In the genomic region with DNA sequence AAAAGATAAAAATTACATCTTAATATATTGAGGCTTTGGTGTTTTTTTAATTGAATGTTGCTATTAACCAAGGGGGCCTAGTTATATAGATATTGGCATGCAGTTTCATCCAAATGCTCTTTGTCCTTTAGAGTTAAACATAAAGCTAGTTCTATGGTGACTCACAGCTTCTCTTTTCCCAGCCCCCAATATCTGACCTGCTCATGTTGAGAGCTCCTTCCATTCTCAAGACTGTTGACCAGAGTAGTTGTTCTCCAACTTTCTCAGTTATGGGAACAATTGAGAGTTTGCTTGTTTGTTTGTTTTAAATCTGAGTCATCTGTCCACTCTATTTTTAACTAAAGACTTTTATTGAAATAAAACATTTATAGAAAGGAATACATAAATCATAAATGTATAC, we compare ENCODE assay signal across 23 cellular contexts. TPM values are rescaled to one million over a fixed set of nuclear protein-coding genes. Genes with fewer than 3 reads are reported as not detected.
DNase-seq lines count a peak whose midpoint lies in the region; ATAC-seq and TF ChIP-seq lines count a peak whose summit lies in the region.
"Had no signal": no experiment of that assay in that cellular context is flagged by ENCODE, and none has a peak within 500 bp of the region (broad histone marks: within the 10 kb centered on the region; RNA-seq: fewer than 3 reads in every experiment).

No MANE protein-coding gene starts in this region.

- no peak overlapping the region for H3K4me2 ChIP-seq in IMR-90 (ENCODE audit: low read depth, low read length)
- no peak overlapping the region for H3K4me2 ChIP-seq in H9 (ENCODE audit: insufficient read depth, insufficient read length, low read length)

- H3K18ac ChIP-seq in IMR-90 (ENCODE audit: low read depth, low read length) (no peak overlapping the region), H9 (ENCODE audit: insufficient read length, low read depth, low read length) (no peak overlapping the region)

- H3K4me1 Mint-ChIP-seq in effector memory CD8-positive, alpha-beta T cell (ENCODE audit: low read depth in 2 of 2) = no peaks in the 10 kb centered on the region
- peaks cover 0 to 2% of the 10 kb centered on the region in 2 experiments; a peak in 1 of 4 replicates for H3K4me1 Mint-ChIP-seq in H9
- H3K4me1 Mint-ChIP-seq: activated naive CD8-positive, alpha-beta T cell treated with anti-CD3 and anti-CD28 coated beads for 36 hours; activated T-helper 17 cell treated with anti-CD3 and anti-CD28 coated beads, Interleukin-2, amount 50 U/mL, for 72 hours; stimulated activated naive CD8-positive, alpha-beta T cell treated with anti-CD3 and anti-CD28 coated beads, Interleukin-15, amount 100 ng/mL, for 72 hours had no signal

- H3K27ac Mint-ChIP-seq in effector memory CD8-positive, alpha-beta T cell = no peak overlapping the region
- no peak overlapping the region for H3K27ac Mint-ChIP-seq in H9
- H3K27ac Mint-ChIP-seq: activated naive CD8-positive, alpha-beta T cell treated with anti-CD3 and anti-CD28 coated beads for 36 hours; activated T-helper 17 cell treated with anti-CD3 and anti-CD28 coated beads, Interleukin-2, amount 50 U/mL, for 72 hours; progenitor cell of endocrine pancreas; stimulated activated naive CD8-positive, alpha-beta T cell treated with anti-CD3 and anti-CD28 coated beads, Interleukin-15, amount 100 ng/mL, for 72 hours; WTC11 had no signal

- H3K79me1 ChIP-seq in IMR-90 (ENCODE audit: low read depth in 1 of 2, low read length in 2 of 2) (no peaks in the 10 kb centered on the region), H9 (ENCODE audit: insufficient read depth, low read depth, low read length, poor library complexity, severe bottlenecking) (no peaks in the 10 kb centered on the region)

- ATAC-seq in IMR-90 (ENCODE audit: low read depth) = no peak
- no peak for ATAC-seq in effector memory CD8-positive, alpha-beta T cell (replicated peaks)
- ATAC-seq: activated T-helper 17 cell treated with anti-CD3 and anti-CD28 coated beads, Interleukin-2, amount 50 U/mL, for 72 hours; stimulated activated naive CD8-positive, alpha-beta T cell treated with anti-CD3 and anti-CD28 coated beads, Interleukin-15, amount 100 ng/mL, for 72 hours; WTC11 had no signal

- TF ChIP-seq RAD21 in IMR-90 (IDR thresholded peaks at IDR 0.05; ENCODE audit: low read length) = no peak

- H3K9ac ChIP-seq in IMR-90 (ENCODE audit: low read depth, low read length) (no peak overlapping the region), H9 (ENCODE audit: extremely low read depth, insufficient read length, low read length) (no peak overlapping the region)

- no peak overlapping the region for H3K4me3 Mint-ChIP-seq in effector memory CD8-positive, alpha-beta T cell
- no peak overlapping the region for H3K4me3 Mint-ChIP-seq in H9
- H3K4me3 Mint-ChIP-seq: activated naive CD8-positive, alpha-beta T cell treated with anti-CD3 and anti-CD28 coated beads for 36 hours; activated T-helper 17 cell treated with anti-CD3 and anti-CD28 coated beads, Interleukin-2, amount 50 U/mL, for 72 hours; stimulated activated naive CD8-positive, alpha-beta T cell treated with anti-CD3 and anti-CD28 coated beads, Interleukin-15, amount 100 ng/mL, for 72 hours; WTC11 had no signal

- no peak overlapping the region for H3T11ph ChIP-seq in H9 (ENCODE audit: low read length)

- no peaks in the 10 kb centered on the region for H3K9me3 ChIP-seq in IMR-90 (ENCODE audit: control insufficient read depth, insufficient read depth, low read length)
- no peaks in the 10 kb centered on the region for H3K9me3 ChIP-seq in H9 (ENCODE audit: control insufficient read depth, low read depth, low read length)
- H3K9me3 ChIP-seq: sigmoid colon, tibial artery had no signal

- intact Hi-C loops in IMR-90 (cut with micrococcal nuclease) = no loop called here

- no peak overlapping the region for H3K23ac ChIP-seq in IMR-90 (ENCODE audit: low read depth, low read length)
- no peak overlapping the region for H3K23ac ChIP-seq in H9 (ENCODE audit: insufficient read length, low read depth, low read length)

- H3K14ac ChIP-seq in IMR-90 (replicated peaks; ENCODE audit: low read depth, low read length) = no peak overlapping the region
- no peak overlapping the region for H3K14ac ChIP-seq in H9 (ENCODE audit: insufficient read depth, low read length)

- peaks cover 0 to 1% of the 10 kb centered on the region in 2 donors for H3K9me3 Mint-ChIP-seq in effector memory CD8-positive, alpha-beta T cell
- H3K9me3 Mint-ChIP-seq in H9 = peaks cover 8 to 13% of the 10 kb centered on the region in 2 experiments
- H3K9me3 Mint-ChIP-seq: activated naive CD8-positive, alpha-beta T cell treated with anti-CD3 and anti-CD28 coated beads for 36 hours; activated T-helper 17 cell treated with anti-CD3 and anti-CD28 coated beads, Interleukin-2, amount 50 U/mL, for 72 hours had no signal

- H2AK9ac ChIP-seq in IMR-90 (replicated peaks; ENCODE audit: low read depth, low read length, poor library complexity) = no peak overlapping the region

- CTCF ChIA-PET in IMR-90 (lab: Yijun Ruan, JAX) = no interaction called here

- H4K8ac ChIP-seq in IMR-90 (ENCODE audit: low read depth in 2 of 2, low read length in 2 of 2) (no peak overlapping the region), H9 (replicated peaks; ENCODE audit: insufficient read length, low read depth, low read length) (no peak overlapping the region)

- no peak overlapping the region for H3K56ac ChIP-seq in IMR-90 (ENCODE audit: extremely low read depth, insufficient read depth, low read length)
- H3K56ac ChIP-seq in H9 (ENCODE audit: insufficient read length, low read depth, low read length) = no peak overlapping the region

- TF ChIP-seq POLR2A in IMR-90 (IDR thresholded peaks at IDR 0.05; ENCODE audit: low read depth, low read length) = no peak

- no peak overlapping the region for H2BK5ac ChIP-seq in IMR-90 (ENCODE audit: low read depth, low read length, poor library complexity, severe bottlenecking)
- no peak overlapping the region for H2BK5ac ChIP-seq in H9 (ENCODE audit: insufficient read length, low read length)

- no peaks in the 10 kb centered on the region for H4K20me1 ChIP-seq in IMR-90 (ENCODE audit: insufficient read depth, low read length)
- H4K20me1 ChIP-seq in H9 (ENCODE audit: control insufficient read depth, insufficient read depth, insufficient read length) = no peaks in the 10 kb centered on the region

- H4K5ac ChIP-seq in IMR-90 (ENCODE audit: low read depth, low read length) (no peak overlapping the region), H9 (ENCODE audit: insufficient read length, low read depth, low read length) (no peak overlapping the region)

- H3K36me3 Mint-ChIP-seq in effector memory CD8-positive, alpha-beta T cell (ENCODE audit: insufficient read depth) = no peaks in the 10 kb centered on the region
- peaks cover 4 to 17% (median 6%) of the 10 kb centered on the region in 3 experiments for H3K36me3 Mint-ChIP-seq in H9 (ENCODE audit: insufficient read depth in 1 of 3, low read depth in 3 of 3)
- H3K36me3 Mint-ChIP-seq: activated naive CD8-positive, alpha-beta T cell treated with anti-CD3 and anti-CD28 coated beads for 36 hours had no signal

- no peak overlapping the region for H2BK20ac ChIP-seq in IMR-90 (ENCODE audit: low read depth, low read length)
- no peak overlapping the region for H2BK20ac ChIP-seq in H9 (ENCODE audit: low read depth, low read length, poor library complexity, severe bottlenecking)

- H2AK5ac ChIP-seq in IMR-90 (ENCODE audit: low read depth, low read length) = no peak overlapping the region
- H2AK5ac ChIP-seq in H9 (ENCODE audit: insufficient read length, low read length) = no peak overlapping the region

- no peaks in the 10 kb centered on the region for H3K9me1 ChIP-seq in IMR-90 (ENCODE audit: insufficient read depth, low read length)

- no peak overlapping the region for H3K4me3 ChIP-seq in IMR-90 (ENCODE audit: insufficient read depth, low read depth, low read length)
- no peak overlapping the region for H3K4me3 ChIP-seq in brain microvascular endothelial cell (ENCODE audit: low read depth, low read length)
- H3K4me3 ChIP-seq: sigmoid colon, tibial artery had no signal

- in situ Hi-C loops in IMR-90 (cut with MboI; ENCODE audit: low sequenced_read_pairs) (no loop called here), brain microvascular endothelial cell (cut with HindIII; ENCODE audit: low pct_ligation_motif_present, low sequenced_read_pairs) (no loop called here)

- POLR2A ChIA-PET in IMR-90 (lab: Charles Lee; ENCODE audit: unreplicated experiment) = no interaction called here

- no peaks in the 10 kb centered on the region for H3K27me3 Mint-ChIP-seq in effector memory CD8-positive, alpha-beta T cell
- peaks cover 2% of the 10 kb centered on the region; the same call in 1 of the 2 replicates for H3K27me3 Mint-ChIP-seq in H9 (ENCODE audit: low read depth)
- H3K27me3 Mint-ChIP-seq: activated naive CD8-positive, alpha-beta T cell treated with anti-CD3 and anti-CD28 coated beads for 36 hours; activated T-helper 17 cell treated with anti-CD3 and anti-CD28 coated beads, Interleukin-2, amount 50 U/mL, for 72 hours; progenitor cell of endocrine pancreas had no signal

- H3K36me3 ChIP-seq in IMR-90 (ENCODE audit: control insufficient read depth, insufficient read depth, low read length) (no peaks in the 10 kb centered on the region), brain microvascular endothelial cell (replicated peaks) (no peaks in the 10 kb centered on the region)
- H3K36me3 ChIP-seq: sigmoid colon, tibial artery had no signal

- no TSS peak for BruUV-seq in IMR-90 (replicated peaks; lab: Mats Ljungman, UMichigan)

- H3K27me3 ChIP-seq in IMR-90 (ENCODE audit: control insufficient read depth, insufficient read depth, low read length) (no peaks in the 10 kb centered on the region), brain microvascular endothelial cell (replicated peaks) (no peaks in the 10 kb centered on the region), H9 (ENCODE audit: insufficient read depth, low read length) (no peaks in the 10 kb centered on the region)
- H3K27me3 ChIP-seq: sigmoid colon, tibial artery had no signal

- dilution Hi-C loops in IMR-90 (cut with HindIII; ENCODE audit: low sequenced_read_pairs, unreplicated experiment) = no loop called here

- no peak overlapping the region for H2BK120ac ChIP-seq in IMR-90 (ENCODE audit: low read depth, low read length)
- no peak overlapping the region for H2BK120ac ChIP-seq in H9 (ENCODE audit: low read depth, low read length, poor library complexity, severe bottlenecking)

- no peak overlapping the region for H3K4ac ChIP-seq in IMR-90 (ENCODE audit: low read depth, low read length)
- no peak overlapping the region for H3K4ac ChIP-seq in H9 (ENCODE audit: low read depth, low read length)

- no peak overlapping the region for H2BK12ac ChIP-seq in H9 (ENCODE audit: insufficient read length, low read depth, low read length)

- DNase-seq in A172 (ENCODE audit: low spot score) (peak; percentile 29), IMR-90 (peak; percentile 16), brain microvascular endothelial cell (peak; percentile 51), iris pigment epithelial cell (ENCODE audit: low read depth) (peak; percentile 65), medulla oblongata (ENCODE audit: extremely low spot score) (no peak), H9 (no peak)
- no peak for DNase-seq in effector memory CD8-positive, alpha-beta T cell
- DNase-seq in activated effector memory CD4-positive, alpha-beta T cell treated with Interleukin-2 at 50 U/mL for 16 hours = no peak
- DNase-seq: activated CD8-positive, alpha-beta memory T cell treated with anti-CD3 and anti-CD28 coated beads, Interleukin-2, amount 50 U/mL, for 4 hours; activated naive CD8-positive, alpha-beta T cell treated with anti-CD3 and anti-CD28 coated beads for 36 hours; effector CD4-positive, alpha-beta T cell; erythroblast; kidney; NCI-H1417 treated with DMSO at 0.1 percent for 48 hours; NCI-H2081 treated with DMSO at 0.1 percent for 48 hours; NCI-H774; sigmoid colon; stimulated activated naive CD8-positive, alpha-beta T cell treated with anti-CD3 and anti-CD28 coated beads, Interleukin-15, amount 100 ng/mL, for 72 hours; T-helper 9 cell; tibial artery had no signal

- H3K27ac ChIP-seq in IMR-90 (ENCODE audit: insufficient read depth, low read length) = no peak overlapping the region
- H3K27ac ChIP-seq in brain microvascular endothelial cell = no peak overlapping the region
- H3K27ac ChIP-seq in H9 (ENCODE audit: insufficient read length, low read depth, low read length) = no peak overlapping the region
- H3K27ac ChIP-seq: sigmoid colon, tibial artery had no signal

- no peaks in the 10 kb centered on the region for H3K23me2 ChIP-seq in H9 (ENCODE audit: insufficient read length, low read depth, low read length, poor library complexity, severe bottlenecking)

- H2BK15ac ChIP-seq in IMR-90 (ENCODE audit: low read depth, low read length) = no peak overlapping the region
- no peak overlapping the region for H2BK15ac ChIP-seq in H9 (ENCODE audit: low read depth, low read length)

- no peaks in the 10 kb centered on the region for H3K4me1 ChIP-seq in IMR-90 (ENCODE audit: control insufficient read depth, insufficient read depth, low read length)
- no peaks in the 10 kb centered on the region for H3K4me1 ChIP-seq in H9 (ENCODE audit: insufficient read depth, low read length)
- H3K4me1 ChIP-seq: sigmoid colon, tibial artery had no signal

- no peak overlapping the region for H2AFZ ChIP-seq in IMR-90 (replicated peaks; ENCODE audit: low read length, poor library complexity)
- H2AFZ ChIP-seq in H9 (ENCODE audit: low read length) = no peak overlapping the region

- no peak overlapping the region for H4K91ac ChIP-seq in IMR-90 (ENCODE audit: insufficient read depth, low read depth, low read length)
- H4K91ac ChIP-seq in H9 (ENCODE audit: insufficient read length, low read depth, low read length) = no peak overlapping the region

- TF ChIP-seq CTCF in IMR-90 (conservative IDR thresholded peaks at IDR 0.05; ENCODE audit: low read depth, low read length) = no peak
- TF ChIP-seq CTCF in brain microvascular endothelial cell (IDR thresholded peaks at IDR 0.05; ENCODE audit: low read depth, low read length, missing control alignments) = no peak
- TF ChIP-seq CTCF in H9 (conservative IDR thresholded peaks at IDR 0.05) = no peak

- H3K79me2 ChIP-seq in H9 (ENCODE audit: insufficient read depth, low read length) = no peaks in the 10 kb centered on the region

RNA-seq across cellular contexts. Expression of gene RARB, which starts 15.8 kb away (rescaled TPM):
- 0.62 and 0.71 TPM in 2 replicates for total RNA-seq in A172 (2014; rRNA removed; shearing (Covaris generic))
- total RNA-seq in IMR-90 (2012; rRNA removed) (1.4 TPM in 2 replicates), H9 (2021) (0.22 and 0.29 TPM in 2 replicates)
- polyA plus RNA-seq in IMR-90 (2012; rRNA removed) = 0.52 and 0.53 TPM in 2 replicates
- polyA plus RNA-seq in IMR-90 (2012; cell fraction: cytosol; rRNA removed) = 0.14 and 0.45 TPM in 2 replicates
- polyA plus RNA-seq in IMR-90 (2012; cell fraction: nucleus; rRNA removed; ENCODE audit: low replicate concordance) = 0.10 and 0.48 TPM in 2 replicates
- total RNA-seq: activated naive CD8-positive, alpha-beta T cell treated with anti-CD3 and anti-CD28 coated beads for 36 hours; activated T-helper 17 cell treated with anti-CD3 and anti-CD28 coated beads, Interleukin-2, amount 50 U/mL, for 72 hours; WTC11 had no signal

Comparison
In these comparisons a context has a peak if more than half of its experiments do, and no peak if none do; other contexts are left out.
1. DNase-seq: peak in A172 (single experiment), IMR-90 (single experiment), brain microvascular endothelial cell (single experiment) and iris pigment epithelial cell (single experiment); none in medulla oblongata (single experiment), effector memory CD8-positive, alpha-beta T cell (0 of 3), activated effector memory CD4-positive, alpha-beta T cell treated with Interleukin-2 at 50 U/mL for 16 hours (single experiment) and H9 (single experiment).